8 cellular contexts compared by ENCODE assay signal in the genomic region with DNA sequence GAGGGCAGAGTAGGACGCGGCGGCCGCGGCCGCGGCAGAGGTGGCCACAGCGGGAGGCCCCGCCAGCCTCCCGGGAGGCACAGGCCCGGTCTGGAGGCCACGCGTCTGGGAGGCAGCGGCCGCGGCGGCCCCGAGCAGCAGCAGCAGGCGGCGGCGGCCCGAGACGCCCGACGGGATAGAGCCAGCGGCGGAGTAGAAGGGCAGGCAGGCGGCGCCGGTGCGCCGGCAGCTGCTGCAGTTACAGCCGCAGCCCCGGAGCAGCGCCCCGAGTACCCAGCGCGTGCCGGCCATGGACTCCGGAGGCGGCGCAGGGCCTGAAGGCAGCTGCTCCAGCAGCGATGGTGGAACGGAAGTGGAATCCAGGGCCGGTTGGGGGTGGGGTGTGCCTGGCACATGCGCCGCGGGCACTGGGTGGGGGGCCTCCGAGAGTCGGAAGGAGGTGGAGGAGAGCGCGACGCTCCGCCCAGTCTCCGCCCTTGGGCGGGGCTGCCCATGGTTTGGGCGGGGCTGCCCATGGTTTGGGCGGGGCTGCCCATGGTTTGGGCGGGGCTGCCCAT. TPM values are rescaled to one million over a fixed set of nuclear protein-coding genes. Genes with fewer than 3 reads are reported as not detected.
DNase-seq lines count a peak whose midpoint lies in the region; ATAC-seq and TF ChIP-seq lines count a peak whose summit lies in the region.

A gene with protein sequence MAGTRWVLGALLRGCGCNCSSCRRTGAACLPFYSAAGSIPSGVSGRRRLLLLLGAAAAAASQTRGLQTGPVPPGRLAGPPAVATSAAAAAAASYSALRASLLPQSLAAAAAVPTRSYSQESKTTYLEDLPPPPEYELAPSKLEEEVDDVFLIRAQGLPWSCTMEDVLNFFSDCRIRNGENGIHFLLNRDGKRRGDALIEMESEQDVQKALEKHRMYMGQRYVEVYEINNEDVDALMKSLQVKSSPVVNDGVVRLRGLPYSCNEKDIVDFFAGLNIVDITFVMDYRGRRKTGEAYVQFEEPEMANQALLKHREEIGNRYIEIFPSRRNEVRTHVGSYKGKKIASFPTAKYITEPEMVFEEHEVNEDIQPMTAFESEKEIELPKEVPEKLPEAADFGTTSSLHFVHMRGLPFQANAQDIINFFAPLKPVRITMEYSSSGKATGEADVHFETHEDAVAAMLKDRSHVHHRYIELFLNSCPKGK (minus strand): TSS at position 354 of the 557 bp plus-strand sequence. CDS start 63 bp downstream, at position 291.

- peak within 1 kb of the TSS; percentile 92 for H3K4me3 ChIP-seq in endodermal cell (ENCODE audit: low read length)
- H3K4me3 ChIP-seq in mesodermal cell (ENCODE audit: extremely low read depth, insufficient read depth, low read length, poor library complexity, severe bottlenecking), result peak within 1 kb of the TSS; percentile 87

- H3K36me3 Mint-ChIP-seq in activated CD8-positive, alpha-beta memory T cell treated with anti-CD3 and anti-CD28 coated beads, Interleukin-2, amount 10 ng/mL, durations not matched to agents 7 days and 5 days, result peaks cover 17% of the 10 kb centered on the region
- H3K36me3 Mint-ChIP-seq in endodermal cell (ENCODE audit: low read depth), result peaks cover 18% of the 10 kb centered on the region

- H3K9me3 ChIP-seq in endodermal cell (ENCODE audit: control insufficient read depth, low read length), result no peaks in the 10 kb centered on the region
- H3K9me3 ChIP-seq in mesodermal cell (ENCODE audit: control insufficient read depth, low read length), result no peaks in the 10 kb centered on the region

- H3K4me1 ChIP-seq in endodermal cell (ENCODE audit: control insufficient read depth, insufficient read depth, low read length), result peaks cover 4% of the 10 kb centered on the region
- peaks cover 4% of the 10 kb centered on the region for H3K4me1 ChIP-seq in mesodermal cell (ENCODE audit: control insufficient read depth, insufficient read depth, low read length, poor library complexity, severe bottlenecking)

- TF ChIP-seq CTCF in endodermal cell (conservative IDR thresholded peaks at IDR 0.05), result peak; percentile 25

- no peaks in the 10 kb centered on the region for H3K9me3 Mint-ChIP-seq in activated CD8-positive, alpha-beta memory T cell treated with anti-CD3 and anti-CD28 coated beads, Interleukin-2, amount 10 ng/mL, durations not matched to agents 7 days and 5 days (ENCODE audit: low read depth)
- H3K9me3 Mint-ChIP-seq in endodermal cell, result no peaks in the 10 kb centered on the region

- H3K27me3 ChIP-seq in endodermal cell (ENCODE audit: control insufficient read depth, insufficient read depth, low read length, poor library complexity, severe bottlenecking), result no peaks in the 10 kb centered on the region

- H3K36me3 ChIP-seq in endodermal cell (ENCODE audit: control insufficient read depth, insufficient read depth, low read length), result peaks cover 20% of the 10 kb centered on the region
- peaks cover 23% of the 10 kb centered on the region for H3K36me3 ChIP-seq in mesodermal cell (ENCODE audit: control insufficient read depth, insufficient read depth, low read length)

- peak within 1 kb of the TSS; percentile 96 for H3K27ac Mint-ChIP-seq in activated CD8-positive, alpha-beta memory T cell treated with anti-CD3 and anti-CD28 coated beads, Interleukin-2, amount 10 ng/mL, durations not matched to agents 7 days and 5 days
- peak within 1 kb of the TSS; percentile 99 for H3K27ac Mint-ChIP-seq in endodermal cell

- peak within 1 kb of the TSS; percentile 86 for H3K27ac ChIP-seq in endodermal cell (ENCODE audit: low read depth, low read length)
- H3K27ac ChIP-seq in mesodermal cell (ENCODE audit: low read depth, low read length, severe bottlenecking), result peak within 1 kb of the TSS; percentile 89

- WGBS in endodermal cell (ENCODE audit: insufficient coverage in 1 of 2, insufficient read length in 1 of 2), 2 experiments, result 0% methylated on average over 9 to 53 of the region's 59 CpGs
- 0% methylated on average over 29 to 43 of the region's 59 CpGs for WGBS in mesodermal cell (ENCODE audit: insufficient coverage in 2 of 2), 2 experiments

- in situ Hi-C loops in Caki2 (cut with HindIII; ENCODE audit: low pct_unique_long_range_greater_than_20kb, low sequenced_read_pairs), result no loop called here

- DNase-seq in Caki2 (ENCODE audit: low read depth) (peak; percentile 82), HS-5 (ENCODE audit: low read depth) (peak; percentile 58), NOMO-1 treated with dmso at 0.1 percent for 144 hours (lab: John Stamatoyannopoulos, UW; ENCODE audit: unreplicated experiment) (peak; percentile 55), endodermal cell (peak; percentile 98)
- DNase-seq in activated CD8-positive, alpha-beta memory T cell treated with anti-CD3 and anti-CD28 coated beads, Interleukin-2, amount 10 ng/mL, durations not matched to agents 7 days and 5 days, result peak; percentile 97
- DNase-seq in stimulated activated CD8-positive, alpha-beta memory T cell treated with anti-CD3 and anti-CD28 coated beads, Interleukin-15, amount 100 ng/mL, for 24 hours (ENCODE audit: low read depth), result peak; percentile 83

- H3K4me1 Mint-ChIP-seq in activated CD8-positive, alpha-beta memory T cell treated with anti-CD3 and anti-CD28 coated beads, Interleukin-2, amount 10 ng/mL, durations not matched to agents 7 days and 5 days, result peaks cover 37% of the 10 kb centered on the region
- H3K4me1 Mint-ChIP-seq in endodermal cell, result peaks cover 21% of the 10 kb centered on the region

- peak within 1 kb of the TSS; percentile 95 for H3K4me3 Mint-ChIP-seq in activated CD8-positive, alpha-beta memory T cell treated with anti-CD3 and anti-CD28 coated beads, Interleukin-2, amount 10 ng/mL, durations not matched to agents 7 days and 5 days
- H3K4me3 Mint-ChIP-seq in endodermal cell, result peak within 1 kb of the TSS; percentile 98

- peak; percentile 21 for ATAC-seq in GM19468 (IDR thresholded peaks at IDR 0.05; ENCODE audit: extremely low read depth, unreplicated experiment)
- ATAC-seq in activated CD8-positive, alpha-beta memory T cell treated with anti-CD3 and anti-CD28 coated beads, Interleukin-2, amount 10 ng/mL, durations not matched to agents 7 days and 5 days, result peak; percentile 92

- peak within 1 kb of the TSS; percentile 94 for H3K9ac ChIP-seq in endodermal cell (ENCODE audit: extremely low read depth, low read length, poor library complexity, severe bottlenecking)

- no peaks in the 10 kb centered on the region for H3K27me3 Mint-ChIP-seq in activated CD8-positive, alpha-beta memory T cell treated with anti-CD3 and anti-CD28 coated beads, Interleukin-2, amount 10 ng/mL, durations not matched to agents 7 days and 5 days
- H3K27me3 Mint-ChIP-seq in endodermal cell (ENCODE audit: insufficient read depth), result no peaks in the 10 kb centered on the region

- CTCF ChIA-PET in activated CD8-positive, alpha-beta memory T cell treated with anti-CD3 and anti-CD28 coated beads, Interleukin-2, amount 10 ng/mL, durations not matched to agents 7 days and 5 days (lab: Charles Lee), result interaction anchor here (1.0 to 4.4 kb wide), 6 partner anchors 96 to 215 kb away, joined by 3 to 18 read pairs (median 7); no protein-coding TSS in a partner anchor

RNA-seq across cellular contexts. Expression of the gene that starts here (rescaled TPM):
- 95.2 and 97.6 TPM in 2 replicates for total RNA-seq in Caki2 (2014; rRNA removed; shearing (Covaris generic); ENCODE audit: low replicate concordance)
- 10 to 100 TPM; 59.3 to 80.7 TPM for total RNA-seq in activated CD8-positive, alpha-beta memory T cell treated with anti-CD3 and anti-CD28 coated beads, Interleukin-2, amount 10 ng/mL, durations not matched to agents 7 days and 5 days
- total RNA-seq in endodermal cell, result 100 to 1,000 TPM; 108 to 123 TPM
- 89.1 TPM for polyA plus RNA-seq in endodermal cell (2013, experiment 1 of 2)
- 89.8 TPM for polyA plus RNA-seq in endodermal cell (2013, experiment 2 of 2)
- 89.9 TPM for polyA plus RNA-seq in mesodermal cell (2013, experiment 1 of 2)
- 98.0 TPM for polyA plus RNA-seq in mesodermal cell (2013, experiment 2 of 2)

Comparison
In these comparisons a context has a peak if more than half of its experiments do, and no peak if none do; other contexts are left out.
1. Peak in every context shown above with its lines: DNase-seq, ATAC-seq, H3K4me3 ChIP-seq and H3K27ac ChIP-seq.